Comparison of ENCODE assay signal across 12 cellular contexts in genomic region chr10:111079241-111079760, GRCh38. TPM values are rescaled to one million over a fixed set of nuclear protein-coding genes. Genes with fewer than 3 reads are reported as not detected.
DNase-seq lines count a peak whose midpoint lies in the region; ATAC-seq lines count a peak whose summit lies in the region.
"Had no signal": no experiment of that assay in that cellular context is flagged by ENCODE, and none has a peak within 500 bp of the region (broad histone marks: within the 10 kb centered on the region; RNA-seq: fewer than 3 reads in every experiment).

No MANE protein-coding gene starts in this region.

- H3K9me3 Mint-ChIP-seq in activated T-cell treated with anti-CD3 and anti-CD28 coated beads, Interleukin-2, amount 50 U/mL, for 24 hours = no peaks in the 10 kb centered on the region
- H3K9me3 Mint-ChIP-seq in activated T-helper 1 cell treated with anti-CD3 and anti-CD28 coated beads, Interleukin-12 subunit alpha, Interleukin-12 subunit beta, Interleukin-2, Interleukin-4 antibody, amounts not matched to agents 30 ng/mL and 10 ng/mL and 1 ng/mL, durations not matched to agents 14 hours and 24 hours and 36 hours = no peaks in the 10 kb centered on the region
- no peaks in the 10 kb centered on the region for H3K9me3 Mint-ChIP-seq in memory B cell
- H3K9me3 Mint-ChIP-seq in stimulated activated naive B cell treated with anti-CD40 and anti-IgM and Interleukin-4, amounts not matched to agents 10 μg/mL and 1 μg/mL and 100 μg/mL, for 72 hours = peaks cover 5 to 6% of the 10 kb centered on the region in 2 donors

- H3K36me3 Mint-ChIP-seq in activated T-cell treated with anti-CD3 and anti-CD28 coated beads, Interleukin-2, amount 50 U/mL, for 24 hours (ENCODE audit: low read depth) = no peaks in the 10 kb centered on the region
- H3K36me3 Mint-ChIP-seq in activated T-helper 1 cell treated with anti-CD3 and anti-CD28 coated beads, Interleukin-12 subunit alpha, Interleukin-12 subunit beta, Interleukin-2, Interleukin-4 antibody, amounts not matched to agents 30 ng/mL and 10 ng/mL and 1 ng/mL, durations not matched to agents 14 hours and 24 hours and 36 hours (ENCODE audit: low read depth) = peaks cover 1% of the 10 kb centered on the region
- H3K36me3 Mint-ChIP-seq in memory B cell = peaks cover 2% of the 10 kb centered on the region
- H3K36me3 Mint-ChIP-seq in stimulated activated naive B cell treated with anti-CD40 and anti-IgM and Interleukin-4, amounts not matched to agents 10 μg/mL and 1 μg/mL and 100 μg/mL, for 72 hours = peaks cover 8 to 9% of the 10 kb centered on the region in 2 donors

- no peak for ATAC-seq in memory B cell (ENCODE audit: low read depth)
- ATAC-seq in stimulated activated naive B cell treated with anti-CD40 and anti-IgM and Interleukin-4, amounts not matched to agents 10 μg/mL and 1 μg/mL and 100 μg/mL, for 72 hours (replicated peaks) = no peak

- no peak overlapping the region for H3K27ac Mint-ChIP-seq in activated T-cell treated with anti-CD3 and anti-CD28 coated beads, Interleukin-2, amount 50 U/mL, for 24 hours
- peak overlapping the region; percentile 58 for H3K27ac Mint-ChIP-seq in activated T-helper 1 cell treated with anti-CD3 and anti-CD28 coated beads, Interleukin-12 subunit alpha, Interleukin-12 subunit beta, Interleukin-2, Interleukin-4 antibody, amounts not matched to agents 30 ng/mL and 10 ng/mL and 1 ng/mL, durations not matched to agents 14 hours and 24 hours and 36 hours
- H3K27ac Mint-ChIP-seq in memory B cell = no peak overlapping the region
- peak overlapping the region; percentile 56 for H3K27ac Mint-ChIP-seq in stimulated activated naive B cell treated with anti-CD40 and anti-IgM and Interleukin-4, amounts not matched to agents 10 μg/mL and 1 μg/mL and 100 μg/mL, for 72 hours

- intact Hi-C loops in activated T-helper 1 cell treated with anti-CD3 and anti-CD28 coated beads, Interleukin-12 subunit alpha, Interleukin-12 subunit beta, Interleukin-2, Interleukin-4 antibody, amounts not matched to agents 30 ng/mL and 10 ng/mL and 1 ng/mL, durations not matched to agents 14 hours and 24 hours and 36 hours (cut with micrococcal nuclease) = loop anchor here (10.0 kb wide), 1 partner anchor 334 kb away; no protein-coding TSS in a partner anchor

- H3K4me3 Mint-ChIP-seq in activated T-cell treated with anti-CD3 and anti-CD28 coated beads, Interleukin-2, amount 50 U/mL, for 24 hours = peak overlapping the region; percentile 38
- peak overlapping the region; percentile 47 for H3K4me3 Mint-ChIP-seq in activated T-helper 1 cell treated with anti-CD3 and anti-CD28 coated beads, Interleukin-12 subunit alpha, Interleukin-12 subunit beta, Interleukin-2, Interleukin-4 antibody, amounts not matched to agents 30 ng/mL and 10 ng/mL and 1 ng/mL, durations not matched to agents 14 hours and 24 hours and 36 hours
- peak overlapping the region; percentile 28 for H3K4me3 Mint-ChIP-seq in memory B cell
- H3K4me3 Mint-ChIP-seq in stimulated activated naive B cell treated with anti-CD40 and anti-IgM and Interleukin-4, amounts not matched to agents 10 μg/mL and 1 μg/mL and 100 μg/mL, for 72 hours = peak overlapping the region; percentile 27 to 50

- peaks cover 18% of the 10 kb centered on the region for H3K4me1 Mint-ChIP-seq in activated T-cell treated with anti-CD3 and anti-CD28 coated beads, Interleukin-2, amount 50 U/mL, for 24 hours (ENCODE audit: low read depth)
- H3K4me1 Mint-ChIP-seq in activated T-helper 1 cell treated with anti-CD3 and anti-CD28 coated beads, Interleukin-12 subunit alpha, Interleukin-12 subunit beta, Interleukin-2, Interleukin-4 antibody, amounts not matched to agents 30 ng/mL and 10 ng/mL and 1 ng/mL, durations not matched to agents 14 hours and 24 hours and 36 hours (ENCODE audit: low read depth) = no peaks in the 10 kb centered on the region
- H3K4me1 Mint-ChIP-seq in memory B cell = no peaks in the 10 kb centered on the region
- H3K4me1 Mint-ChIP-seq in stimulated activated naive B cell treated with anti-CD40 and anti-IgM and Interleukin-4, amounts not matched to agents 10 μg/mL and 1 μg/mL and 100 μg/mL, for 72 hours = peaks cover 10 to 33% of the 10 kb centered on the region in 2 donors

- H3K27me3 Mint-ChIP-seq in activated T-cell treated with anti-CD3 and anti-CD28 coated beads, Interleukin-2, amount 50 U/mL, for 24 hours = peaks cover 53% of the 10 kb centered on the region
- peaks cover 42% of the 10 kb centered on the region for H3K27me3 Mint-ChIP-seq in activated T-helper 1 cell treated with anti-CD3 and anti-CD28 coated beads, Interleukin-12 subunit alpha, Interleukin-12 subunit beta, Interleukin-2, Interleukin-4 antibody, amounts not matched to agents 30 ng/mL and 10 ng/mL and 1 ng/mL, durations not matched to agents 14 hours and 24 hours and 36 hours (ENCODE audit: insufficient read depth)
- H3K27me3 Mint-ChIP-seq in memory B cell = peaks cover 23% of the 10 kb centered on the region
- H3K27me3 Mint-ChIP-seq in stimulated activated naive B cell treated with anti-CD40 and anti-IgM and Interleukin-4, amounts not matched to agents 10 μg/mL and 1 μg/mL and 100 μg/mL, for 72 hours = peaks cover 61 to 76% of the 10 kb centered on the region in 2 donors

- DNase-seq in activated T-cell treated with anti-CD3 and anti-CD28 coated beads, Interleukin-2, amount 50 U/mL, for 24 hours = no peak
- DNase-seq in activated T-cell treated with anti-CD3 and anti-CD28 coated beads, Interleukin-2, amount 50 U/mL, for 1 hour = no peak
- no peak for DNase-seq in activated T-helper 1 cell treated with anti-CD3 and anti-CD28 coated beads, Interleukin-12 subunit alpha, Interleukin-12 subunit beta, Interleukin-2, Interleukin-4 antibody, amounts not matched to agents 30 ng/mL and 10 ng/mL and 1 ng/mL, durations not matched to agents 14 hours and 24 hours and 36 hours (ENCODE audit: low spot score)
- DNase-seq in memory B cell (ENCODE audit: low spot score in 2 of 2) (no peak), amniotic stem cell (lab: John Stamatoyannopoulos, UW) (no peak), hypothalamus (lab: John Stamatoyannopoulos, UW) (no peak)
- DNase-seq in stimulated activated naive B cell treated with anti-CD40 and anti-IgM and Interleukin-4, amounts not matched to agents 10 μg/mL and 1 μg/mL and 100 μg/mL, for 72 hours = no peak
- DNase-seq in stimulated activated CD4-positive, alpha-beta T cell treated with anti-CD3 and anti-CD28 coated beads, Interleukin-2, amount 100 ng/mL, for 24 hours = no peak
- DNase-seq: ACHN, activated gamma-delta T cell treated with Interleukin-2 at 50 U/mL for 16 hours, caudate nucleus, NCI-H187 had no signal

RNA-seq across cellular contexts. Expression of gene ADRA2A, which starts 2.5 kb away (rescaled TPM):
- total RNA-seq in activated T-helper 1 cell treated with anti-CD3 and anti-CD28 coated beads, Interleukin-12 subunit alpha, Interleukin-12 subunit beta, Interleukin-2, Interleukin-4 antibody, amounts not matched to agents 30 ng/mL and 10 ng/mL and 1 ng/mL, durations not matched to agents 14 hours and 24 hours and 36 hours = not detected in 2 replicates

Comparison
In these comparisons a context has a peak if more than half of its experiments do, and no peak if none do; other contexts are left out.
1. H3K27ac Mint-ChIP-seq: peak in activated T-helper 1 cell treated with anti-CD3 and anti-CD28 coated beads, Interleukin-12 subunit alpha, Interleukin-12 subunit beta, Interleukin-2, Interleukin-4 antibody, amounts not matched to agents 30 ng/mL and 10 ng/mL and 1 ng/mL, durations not matched to agents 14 hours and 24 hours and 36 hours (single experiment) and stimulated activated naive B cell treated with anti-CD40 and anti-IgM and Interleukin-4, amounts not matched to agents 10 μg/mL and 1 μg/mL and 100 μg/mL, for 72 hours (single experiment); none in activated T-cell treated with anti-CD3 and anti-CD28 coated beads, Interleukin-2, amount 50 U/mL, for 24 hours (single experiment) and memory B cell (single experiment).
2. Peak in every context shown above with its lines, with median percentiles within 50 percentile points of each other: H3K4me3 Mint-ChIP-seq.